8 cellular contexts compared by ENCODE assay signal in the genomic region with DNA sequence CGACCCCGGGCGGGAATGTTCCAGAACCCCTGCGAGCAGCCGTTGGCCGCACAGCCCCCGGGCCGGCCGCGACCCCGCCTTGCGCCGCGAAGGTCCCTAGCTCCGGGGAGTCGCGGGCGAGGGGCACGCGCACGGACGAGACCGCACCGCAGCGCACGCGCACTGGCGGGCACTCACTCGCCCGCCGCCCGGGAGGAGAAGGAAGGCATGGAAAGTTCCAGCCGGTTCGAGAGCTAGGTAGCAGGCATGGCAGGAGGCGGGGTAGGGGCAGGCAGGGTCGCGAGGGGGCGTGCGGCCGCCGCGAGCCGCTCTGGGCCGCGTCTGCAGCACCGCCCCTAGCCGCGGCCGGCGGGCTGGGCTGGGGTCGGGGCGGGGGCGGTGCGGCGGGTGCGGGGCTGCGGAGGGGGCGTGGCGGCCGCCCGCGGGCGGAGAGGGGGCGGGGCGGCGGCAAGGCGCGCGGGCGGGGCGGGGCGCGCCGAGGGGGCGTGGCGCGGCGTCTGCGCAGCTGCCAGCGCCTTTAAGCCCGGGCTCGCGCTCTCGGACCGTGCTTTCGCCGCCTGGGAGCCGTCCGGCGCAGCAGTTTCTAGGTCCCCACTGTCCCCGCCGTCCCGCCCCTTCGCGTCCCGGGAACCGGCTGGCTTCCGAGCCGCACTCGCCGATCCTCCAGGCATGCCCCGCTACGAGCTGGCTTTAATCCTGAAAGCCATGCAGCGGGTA. TPM values are rescaled to one million over a fixed set of nuclear protein-coding genes. Genes with fewer than 3 reads are reported as not detected.
DNase-seq lines count a peak whose midpoint lies in the region; ATAC-seq, FAIRE-seq and TF ChIP-seq lines count a peak whose summit lies in the region.

A gene (plus strand): TSS at position 547 of the 717 bp plus-strand sequence. CDS start 123 bp downstream, at position 670.
A gene (plus strand): TSS at position 547 of the 717 bp plus-strand sequence. CDS start 21,621 bp downstream, outside the sequence.

- peak; percentile 19 for DNase-seq in D721Med (ENCODE audit: insufficient read length, low spot score)
- peak; percentile 49 for DNase-seq in OCI-M2 (lab: John Stamatoyannopoulos, UW; ENCODE audit: unreplicated experiment)
- DNase-seq in activated T-cell treated with anti-CD3 and anti-CD28 coated beads, Interleukin-2, amount 50 U/mL, for 24 hours = peak; percentile 87
- DNase-seq in stimulated activated CD8-positive, alpha-beta memory T cell treated with anti-CD3 and anti-CD28 coated beads, Interleukin-4, amount 100 ng/mL, for 48 hours = peak; percentile 82

- FAIRE-seq in D721Med (lab: Jason Lieb, UNC) = no peak

- no peaks in the 10 kb centered on the region for H3K9me3 Mint-ChIP-seq in activated T-cell treated with anti-CD3 and anti-CD28 coated beads, Interleukin-2, amount 50 U/mL, for 24 hours

- H3K27me3 Mint-ChIP-seq in activated T-cell treated with anti-CD3 and anti-CD28 coated beads, Interleukin-2, amount 50 U/mL, for 24 hours = no peaks in the 10 kb centered on the region

- peak; percentile 40 for TF ChIP-seq CTCF in D721Med (IDR thresholded peaks at IDR 0.05; ENCODE audit: insufficient read depth, missing control alignments)

- H3K27me3 ChIP-seq in HUES6 (ENCODE audit: control insufficient read depth, insufficient read depth, low read length) (peaks cover 8% of the 10 kb centered on the region; the same call in 1 of the 2 replicates), mucosa of stomach (ENCODE audit: control insufficient read depth, insufficient read depth, low read length) (no peaks in the 10 kb centered on the region)

- peak within 1 kb of the TSS; percentile 77 for H3K27ac ChIP-seq in HUES6 (ENCODE audit: low read depth, low read length)

- H3K27ac Mint-ChIP-seq in activated T-cell treated with anti-CD3 and anti-CD28 coated beads, Interleukin-2, amount 50 U/mL, for 24 hours = peak within 1 kb of the TSS; percentile 95

- H3K9ac ChIP-seq in HUES6 (ENCODE audit: low read length) (peak within 1 kb of the TSS; percentile 87), mucosa of stomach (ENCODE audit: low read length) (peak within 1 kb of the TSS; percentile 75)

- peak within 1 kb of the TSS; percentile 78 for H3K4me3 ChIP-seq in HUES6 (ENCODE audit: low read depth, low read length)
- H3K4me3 ChIP-seq in mucosa of stomach (ENCODE audit: low read length) = peak within 1 kb of the TSS; percentile 45

- H3K9me3 ChIP-seq in HUES6 (ENCODE audit: control insufficient read depth, insufficient read depth, low read depth, low read length) (no peaks in the 10 kb centered on the region), mucosa of stomach (ENCODE audit: control insufficient read depth, low read length) (no peaks in the 10 kb centered on the region)

- peaks cover 39% of the 10 kb centered on the region for H3K36me3 Mint-ChIP-seq in activated T-cell treated with anti-CD3 and anti-CD28 coated beads, Interleukin-2, amount 50 U/mL, for 24 hours (ENCODE audit: low read depth)

- ATAC-seq in GM21423 (IDR thresholded peaks at IDR 0.05; ENCODE audit: unreplicated experiment) = peak; percentile 75
- ATAC-seq in esophagus mucosa = peak; percentile 91

- H3K36me3 ChIP-seq in HUES6 (ENCODE audit: control insufficient read depth, insufficient read depth, low read length) (peaks cover 7% of the 10 kb centered on the region), mucosa of stomach (ENCODE audit: control insufficient read depth, insufficient read depth, low read length) (no peaks in the 10 kb centered on the region)

- H3K4me3 Mint-ChIP-seq in activated T-cell treated with anti-CD3 and anti-CD28 coated beads, Interleukin-2, amount 50 U/mL, for 24 hours = peak within 1 kb of the TSS; percentile 96

- H3K4me1 Mint-ChIP-seq in activated T-cell treated with anti-CD3 and anti-CD28 coated beads, Interleukin-2, amount 50 U/mL, for 24 hours (ENCODE audit: low read depth) = peaks cover 41% of the 10 kb centered on the region

- H3K4me1 ChIP-seq in HUES6 (ENCODE audit: control insufficient read depth, insufficient read depth, low read length) = peaks cover 32% of the 10 kb centered on the region
- H3K4me1 ChIP-seq in mucosa of stomach (ENCODE audit: control insufficient read depth, insufficient read depth, low read length) = peaks cover 8% of the 10 kb centered on the region

RNA-seq across cellular contexts. Expression of the first gene that starts in this region (rescaled TPM):
- 31.0 TPM for total RNA-seq in esophagus mucosa

RNA-seq across cellular contexts. Expression of the second gene that starts in this region (rescaled TPM):
- 5.6 TPM for total RNA-seq in esophagus mucosa

Comparison
In these comparisons a context has a peak if more than half of its experiments do, and no peak if none do; other contexts are left out.
1. Peak in every context shown above with its lines: DNase-seq, ATAC-seq, H3K4me3 ChIP-seq and H3K27ac ChIP-seq.
2. DNase-seq: peak in every context shown above with its lines; median percentile 87 in activated T-cell treated with anti-CD3 and anti-CD28 coated beads, Interleukin-2, amount 50 U/mL, for 24 hours; 82 in stimulated activated CD8-positive, alpha-beta memory T cell treated with anti-CD3 and anti-CD28 coated beads, Interleukin-4, amount 100 ng/mL, for 48 hours; 49 in OCI-M2; 19 in D721Med.